14 cellular contexts compared by ENCODE assay signal in genomic region chr2:186068154-186068826, GRCh38.
DNase-seq lines count a peak whose midpoint lies in the region; ATAC-seq and TF ChIP-seq lines count a peak whose summit lies in the region.
"Had no signal": no experiment of that assay in that cellular context is flagged by ENCODE, and none has a peak within 500 bp of the region (broad histone marks: within the 10 kb centered on the region; RNA-seq: fewer than 3 reads in every experiment).

No MANE protein-coding gene starts in this region.

- peak; percentile 76 for ATAC-seq in GM19463 (IDR thresholded peaks at IDR 0.05; ENCODE audit: unreplicated experiment)
- peak in 7 of 8 donors; percentile 72 to 98 (median 92) for ATAC-seq in heart right ventricle
- ATAC-seq in HG03135 (IDR thresholded peaks at IDR 0.05; ENCODE audit: unreplicated experiment) = no peak
- no peak for ATAC-seq in GM19023 (IDR thresholded peaks at IDR 0.05; ENCODE audit: unreplicated experiment)
- ATAC-seq: esophagus mucosa, T-cell had no signal

- H3K4me3 ChIP-seq in heart right ventricle = no peak overlapping the region
- H3K4me3 ChIP-seq: prostate gland had no signal

- H3K27me3 ChIP-seq in heart right ventricle = no peaks in the 10 kb centered on the region

- H3K4me1 ChIP-seq in heart right ventricle = peaks cover 0 to 7% (median 0%) of the 10 kb centered on the region in 9 donors
- H3K4me1 ChIP-seq: prostate gland had no signal

- no peak for TF ChIP-seq CTCF in heart right ventricle (IDR thresholded peaks at IDR 0.05)

- in situ Hi-C loops in Caki2 (cut with HindIII; ENCODE audit: low pct_unique_long_range_greater_than_20kb, low sequenced_read_pairs) = no loop called here

- DNase-seq in Caki2 (ENCODE audit: low read depth) (peak; percentile 31), RPMI7951 (ENCODE audit: low read depth) (peak; percentile 4), heart right ventricle (peak; percentile 8 to 69), NCI-H1092 (lab: John Stamatoyannopoulos, UW) (no peak), amygdala (lab: John Stamatoyannopoulos, UW) (no peak)
- DNase-seq: activated CD4-positive, alpha-beta T cell treated with anti-CD3 and anti-CD28 coated beads, Interleukin-2, amount 10 ng/mL, durations not matched to agents 7 days and 5 days; GOT3; NCI-H1694; T-cell had no signal

- no peaks in the 10 kb centered on the region for H3K9me3 ChIP-seq in heart right ventricle
- H3K9me3 ChIP-seq: prostate gland had no signal

- no peak overlapping the region for H3K27ac ChIP-seq in heart right ventricle
- H3K27ac ChIP-seq: prostate gland had no signal

- intact Hi-C loops in heart right ventricle (cut with DNase I) = no loop called here

- 76 to 92% methylated on average over 3 of the region's 3 CpGs for WGBS in heart right ventricle, 2 donors

- H3K36me3 ChIP-seq in heart right ventricle = no peaks in the 10 kb centered on the region
- H3K36me3 ChIP-seq: prostate gland had no signal

Comparison
In these comparisons a context has a peak if more than half of its experiments do, and no peak if none do; other contexts are left out.
1. DNase-seq: peak in Caki2 (single experiment), RPMI7951 (single experiment) and heart right ventricle (2 of 2); none in NCI-H1092 (single experiment) and amygdala (0 of 56).
2. ATAC-seq: peak in GM19463 (single experiment) and heart right ventricle (7 of 8); none in HG03135 (single experiment) and GM19023 (single experiment).